15 cellular contexts compared by ENCODE assay signal in genomic region chr1:61391730-61392129, GRCh38.
"Had no signal": no experiment of that assay in that cellular context is flagged by ENCODE, and none has a peak within 500 bp of the region (broad histone marks: within the 10 kb centered on the region; RNA-seq: fewer than 3 reads in every experiment).

No MANE protein-coding gene starts in this region.

- H3K27ac ChIP-seq: parathyroid adenoma, upper lobe of left lung had no signal

- H3K9ac ChIP-seq: parathyroid adenoma had no signal

- ATAC-seq: activated CD8-positive, alpha-beta T cell treated with anti-CD3 and anti-CD28 coated beads for 36 hours had no signal

- H3K4me1 Mint-ChIP-seq: naive B cell had no signal

- H3K36me3 Mint-ChIP-seq: activated naive CD8-positive, alpha-beta T cell treated with anti-CD3 and anti-CD28 coated beads, Interleukin-2, amount 10 ng/mL, durations not matched to agents 7 days and 5 days; naive B cell had no signal

- H3K27ac Mint-ChIP-seq: activated CD8-positive, alpha-beta T cell treated with anti-CD3 and anti-CD28 coated beads for 36 hours; activated naive CD8-positive, alpha-beta T cell treated with anti-CD3 and anti-CD28 coated beads, Interleukin-2, amount 10 ng/mL, durations not matched to agents 7 days and 5 days; immature natural killer cell; naive B cell; stimulated activated naive CD8-positive, alpha-beta T cell treated with anti-CD3 and anti-CD28 coated beads, Interleukin-15, Interleukin-2, amounts not matched to agents 100 ng/mL and 50 ng/mL, for 24 hours had no signal

- H3K4me3 ChIP-seq: esophagus squamous epithelium, lung, upper lobe of left lung had no signal

- H3K9me3 Mint-ChIP-seq: activated CD8-positive, alpha-beta T cell treated with anti-CD3 and anti-CD28 coated beads for 36 hours; activated naive CD8-positive, alpha-beta T cell treated with anti-CD3 and anti-CD28 coated beads, Interleukin-2, amount 10 ng/mL, durations not matched to agents 7 days and 5 days had no signal

- H3K27me3 Mint-ChIP-seq: activated CD8-positive, alpha-beta T cell treated with anti-CD3 and anti-CD28 coated beads for 36 hours; activated naive CD8-positive, alpha-beta T cell treated with anti-CD3 and anti-CD28 coated beads, Interleukin-2, amount 10 ng/mL, durations not matched to agents 7 days and 5 days; naive B cell; stimulated activated naive CD8-positive, alpha-beta T cell treated with anti-CD3 and anti-CD28 coated beads, Interleukin-15, Interleukin-2, amounts not matched to agents 100 ng/mL and 50 ng/mL, for 24 hours had no signal

- DNase-seq: activated CD8-positive, alpha-beta memory T cell treated with anti-CD3 and anti-CD28 coated beads, Interleukin-2, amount 50 U/mL, for 4 hours; activated CD8-positive, alpha-beta T cell treated with anti-CD3 and anti-CD28 coated beads for 36 hours; activated naive CD8-positive, alpha-beta T cell treated with anti-CD3 and anti-CD28 coated beads, Interleukin-2, amount 10 ng/mL, durations not matched to agents 7 days and 5 days; aorta; esophagus squamous epithelium; foreskin fibroblast; glutamatergic neuron; immature natural killer cell; naive B cell; stimulated activated CD4-positive, alpha-beta T cell treated with anti-CD3 and anti-CD28 coated beads, Interleukin-15, amount 100 ng/mL, for 24 hours; stimulated activated CD4-positive, alpha-beta T cell treated with anti-CD3 and anti-CD28 coated beads, Interleukin-4, amount 100 ng/mL, for 24 hours; upper lobe of left lung had no signal

- H3K4me1 ChIP-seq: parathyroid adenoma, upper lobe of left lung had no signal

- H3K4me3 Mint-ChIP-seq: activated CD8-positive, alpha-beta T cell treated with anti-CD3 and anti-CD28 coated beads for 36 hours; activated naive CD8-positive, alpha-beta T cell treated with anti-CD3 and anti-CD28 coated beads, Interleukin-2, amount 10 ng/mL, durations not matched to agents 7 days and 5 days; immature natural killer cell; naive B cell; stimulated activated naive CD8-positive, alpha-beta T cell treated with anti-CD3 and anti-CD28 coated beads, Interleukin-15, Interleukin-2, amounts not matched to agents 100 ng/mL and 50 ng/mL, for 24 hours had no signal
